18 cellular contexts compared by ENCODE assay signal in genomic region chr12:13504736-13505135, GRCh38.
DNase-seq lines count a peak whose midpoint lies in the region; ATAC-seq, FAIRE-seq and TF ChIP-seq lines count a peak whose summit lies in the region.
"Had no signal": no experiment of that assay in that cellular context is flagged by ENCODE, and none has a peak within 500 bp of the region (broad histone marks: within the 10 kb centered on the region; RNA-seq: fewer than 3 reads in every experiment).

No MANE protein-coding gene starts in this region.

- H3K36me3 ChIP-seq in GM12878 (ENCODE audit: control insufficient read depth in 2 of 2, insufficient read depth in 2 of 2, low read length in 1 of 2) (no peaks in the 10 kb centered on the region), smooth muscle cell (ENCODE audit: low read depth) (no peaks in the 10 kb centered on the region)

- H3K27ac ChIP-seq in GM12878 (ENCODE audit: control insufficient read depth, insufficient read depth) = no peak overlapping the region
- peak overlapping the region; percentile 76 for H3K27ac ChIP-seq in smooth muscle cell (ENCODE audit: low read depth)
- H3K27ac ChIP-seq: GM23248, RWPE1 had no signal

- H2AFZ ChIP-seq in GM12878 (ENCODE audit: control insufficient read depth, low read depth, low read length) = no peak overlapping the region
- no peak overlapping the region for H2AFZ ChIP-seq in smooth muscle cell (ENCODE audit: low read depth)
- H2AFZ ChIP-seq: GM23248 had no signal

- POLR2A ChIA-PET in GM12878 (lab: Charles Lee) = no interaction called here

- no peaks in the 10 kb centered on the region for H3K27me3 Mint-ChIP-seq in natural killer cell treated with Interleukin-12 subunit alpha and Interleukin-12 subunit beta and Interleukin-15 and Interleukin-18, amount 100 ng/mL, for 72 hours

- H3K4me2 ChIP-seq in GM12878 (ENCODE audit: control insufficient read depth, insufficient read depth) = no peak overlapping the region
- peak overlapping the region; percentile 66 for H3K4me2 ChIP-seq in smooth muscle cell

- H3K27ac Mint-ChIP-seq in natural killer cell treated with Interleukin-12 subunit alpha and Interleukin-12 subunit beta and Interleukin-15 and Interleukin-18, amount 100 ng/mL, for 72 hours = no peak overlapping the region
- H3K27ac Mint-ChIP-seq: CD14-positive monocyte had no signal

- no TSS peak for BruUV-seq in GM12878 (replicated peaks; lab: Mats Ljungman, UMichigan)

- H3K27me3 ChIP-seq in GM12878 (replicated peaks in 1 of 2; ENCODE audit: control insufficient read depth in 2 of 2, insufficient read depth in 2 of 2, low read length in 1 of 2) (no peaks in the 10 kb centered on the region), smooth muscle cell (ENCODE audit: low read depth) (no peaks in the 10 kb centered on the region)

- H3K4me3 ChIP-seq in GM12878 = no peak overlapping the region
- H3K4me3 ChIP-seq in smooth muscle cell = no peak overlapping the region
- H3K4me3 ChIP-seq: GM23248 had no signal

- intact Hi-C loops in GM12878 (cut with micrococcal nuclease; ENCODE audit: unreplicated experiment) = no loop called here

- in situ Hi-C loops in GM12878 (cut with MboI) = no loop called here

- H3K36me3 Mint-ChIP-seq in natural killer cell treated with Interleukin-12 subunit alpha and Interleukin-12 subunit beta and Interleukin-15 and Interleukin-18, amount 100 ng/mL, for 72 hours = no peaks in the 10 kb centered on the region
- H3K36me3 Mint-ChIP-seq: CD14-positive monocyte had no signal

- TF ChIP-seq CTCF in GM12878 (IDR thresholded peaks at IDR 0.05 in 2 of 3, conservative IDR thresholded peaks at IDR 0.05 in 1 of 3; ENCODE audit: control insufficient read depth in 2 of 3, extremely low read depth in 1 of 3, insufficient read depth in 1 of 3, low read depth in 3 of 3, low read length in 3 of 3) (no peak), smooth muscle cell (IDR thresholded peaks at IDR 0.05; ENCODE audit: borderline replicate concordance, insufficient read depth, poor library complexity, severe bottlenecking) (no peak)

- ATAC-seq in GM18520 (IDR thresholded peaks at IDR 0.05; ENCODE audit: unreplicated experiment) = peak; percentile 13
- peak; percentile 58 for ATAC-seq in GM12878
- no peak for ATAC-seq in GM19035 (IDR thresholded peaks at IDR 0.05; ENCODE audit: unreplicated experiment)
- no peak for ATAC-seq in natural killer cell treated with Interleukin-12 subunit alpha and Interleukin-12 subunit beta and Interleukin-15 and Interleukin-18, amount 100 ng/mL, for 72 hours

- H3F3A ChIP-seq in smooth muscle cell (ENCODE audit: low read depth) = peaks cover 16% of the 10 kb centered on the region

- H3K9me3 Mint-ChIP-seq in natural killer cell treated with Interleukin-12 subunit alpha and Interleukin-12 subunit beta and Interleukin-15 and Interleukin-18, amount 100 ng/mL, for 72 hours = no peaks in the 10 kb centered on the region
- H3K9me3 Mint-ChIP-seq: CD14-positive monocyte had no signal

- no peaks in the 10 kb centered on the region for H3K9me3 ChIP-seq in GM12878 (replicated peaks; ENCODE audit: control insufficient read depth, insufficient read depth, low read length)
- H3K9me3 ChIP-seq in smooth muscle cell (replicated peaks; ENCODE audit: low read depth) = no peaks in the 10 kb centered on the region

- no peak for TF ChIP-seq POLR2A in GM12878 (IDR thresholded peaks at IDR 0.05; ENCODE audit: low read depth, low read length)

- WGBS in GM12878 (ENCODE audit: insufficient coverage, insufficient replicate concordance, low lambda C conversion rate, missing lambda C conversion rate) = 22% methylated on average over 5 of the region's 5 CpGs
- 72% methylated on average over 5 of the region's 5 CpGs for WGBS in smooth muscle cell (ENCODE audit: low lambda C conversion rate)

- no peak overlapping the region for H3K4me3 Mint-ChIP-seq in natural killer cell treated with Interleukin-12 subunit alpha and Interleukin-12 subunit beta and Interleukin-15 and Interleukin-18, amount 100 ng/mL, for 72 hours
- H3K4me3 Mint-ChIP-seq: CD14-positive monocyte had no signal

- no peak for TF ChIP-seq RAD21 in GM12878 (IDR thresholded peaks at IDR 0.05; ENCODE audit: insufficient read depth, low read depth, low read length)

- H3K4me1 ChIP-seq in GM12878 (ENCODE audit: control insufficient read depth, insufficient read depth, low read length) = no peaks in the 10 kb centered on the region
- peaks cover 19% of the 10 kb centered on the region for H3K4me1 ChIP-seq in smooth muscle cell (ENCODE audit: low read depth)

- TF ChIP-seq EP300 in GM12878 (IDR thresholded peaks at IDR 0.05; ENCODE audit: borderline replicate concordance in 1 of 2, control insufficient read depth in 1 of 2, low read depth in 2 of 2, low read length in 2 of 2) = no peak

- RAD21 ChIA-PET in GM12878 (lab: Charles Lee; ENCODE audit: unreplicated experiment) = interaction anchor here (1.1 to 1.7 kb wide), 2 partner anchors 31 to 156 kb away, joined by 4 to 6 read pairs; no protein-coding TSS in a partner anchor

- H3K4me1 Mint-ChIP-seq in natural killer cell treated with Interleukin-12 subunit alpha and Interleukin-12 subunit beta and Interleukin-15 and Interleukin-18, amount 100 ng/mL, for 72 hours (ENCODE audit: low read depth in 2 of 2) = no peaks in the 10 kb centered on the region
- H3K4me1 Mint-ChIP-seq: CD14-positive monocyte had no signal

- no peaks in the 10 kb centered on the region for H4K20me1 ChIP-seq in GM12878 (ENCODE audit: control insufficient read depth, insufficient read depth)
- H4K20me1 ChIP-seq in smooth muscle cell (ENCODE audit: low read depth) = no peaks in the 10 kb centered on the region

- DNase-seq in GM12878 (ENCODE audit: low read depth, low spot score) (no peak), islet precursor cell (peak; percentile 59), smooth muscle cell (lab: John Stamatoyannopoulos, UW; ENCODE audit: unreplicated experiment) (no peak), NCI-H2107 treated with DMSO at 0.1 percent for 48 hours (lab: John Stamatoyannopoulos, UW; ENCODE audit: unreplicated experiment) (no peak)
- DNase-seq in natural killer cell treated with Interleukin-12 subunit alpha and Interleukin-12 subunit beta and Interleukin-15 and Interleukin-18, amount 100 ng/mL, for 72 hours (ENCODE audit: low spot score) = no peak
- DNase-seq: COR-L47, EL, IMR-90, Kasumi-1, NCI-H1105 treated with DMSO at 0.1 percent for 48 hours, NCI-H1694 treated with DMSO at 0.1 percent for 48 hours, NCI-H2171 treated with DMSO at 0.1 percent for 48 hours, NCI-H446 treated with DMSO at 0.1 percent for 48 hours had no signal

- no peak overlapping the region for H3K9ac ChIP-seq in GM12878 (ENCODE audit: control insufficient read depth, insufficient read depth, low read length)
- no peak overlapping the region for H3K9ac ChIP-seq in smooth muscle cell (ENCODE audit: low read depth)
- H3K9ac ChIP-seq: GM23248 had no signal

- CTCF ChIA-PET in GM12878 (lab: Yijun Ruan, JAX) = interaction anchor here (0.6 to 1.7 kb wide), 4 partner anchors 18 to 932 kb away, joined by 3 to 8 read pairs (median 6); no protein-coding TSS in a partner anchor

- FAIRE-seq in GM12878 (lab: Jason Lieb, UNC) = no peak

- H3K79me2 ChIP-seq in GM12878 (ENCODE audit: control insufficient read depth, insufficient read depth, low read length) (no peaks in the 10 kb centered on the region), smooth muscle cell (ENCODE audit: low read depth) (no peaks in the 10 kb centered on the region)

- SMC1A ChIA-PET in GM12878 (lab: Charles Lee; ENCODE audit: uncharacterized antibody, unreplicated experiment) = interaction anchor here (0.8 to 1.5 kb wide), 4 partner anchors 10 to 31 kb away, joined by 3 to 4 read pairs (median 4); no protein-coding TSS in a partner anchor

TF ChIP-seq in GM12878, 131 proteins besides CTCF, POLR2A, EP300 and RAD21 (continues in another document):
- no peak for TF ChIP-seq FOXK2 (IDR thresholded peaks at IDR 0.05)
- no peak for TF ChIP-seq SMAD5 (IDR thresholded peaks at IDR 0.05; ENCODE audit: low read depth)
- no peak for TF ChIP-seq NFIC (IDR thresholded peaks at IDR 0.05; ENCODE audit: low read depth, low read length)
- no peak for TF ChIP-seq MEF2B (IDR thresholded peaks at IDR 0.05; ENCODE audit: partially characterized antibody, poor library complexity, severe bottlenecking)
- TF ChIP-seq, protein P1, sequence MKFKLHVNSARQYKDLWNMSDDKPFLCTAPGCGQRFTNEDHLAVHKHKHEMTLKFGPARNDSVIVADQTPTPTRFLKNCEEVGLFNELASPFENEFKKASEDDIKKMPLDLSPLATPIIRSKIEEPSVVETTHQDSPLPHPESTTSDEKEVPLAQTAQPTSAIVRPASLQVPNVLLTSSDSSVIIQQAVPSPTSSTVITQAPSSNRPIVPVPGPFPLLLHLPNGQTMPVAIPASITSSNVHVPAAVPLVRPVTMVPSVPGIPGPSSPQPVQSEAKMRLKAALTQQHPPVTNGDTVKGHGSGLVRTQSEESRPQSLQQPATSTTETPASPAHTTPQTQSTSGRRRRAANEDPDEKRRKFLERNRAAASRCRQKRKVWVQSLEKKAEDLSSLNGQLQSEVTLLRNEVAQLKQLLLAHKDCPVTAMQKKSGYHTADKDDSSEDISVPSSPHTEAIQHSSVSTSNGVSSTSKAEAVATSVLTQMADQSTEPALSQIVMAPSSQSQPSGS (IDR thresholded peaks at IDR 0.05; ENCODE audit: low read length) = no peak
- TF ChIP-seq HDAC2 (IDR thresholded peaks at IDR 0.05) = no peak
- no peak for TF ChIP-seq JUNB (IDR thresholded peaks at IDR 0.05)
- no peak for TF ChIP-seq SMARCA5 (IDR thresholded peaks at IDR 0.05)

Comparison
In these comparisons a context has a peak if more than half of its experiments do, and no peak if none do; other contexts are left out.
1. ATAC-seq: peak in GM18520 (single experiment) and GM12878 (single experiment); none in GM19035 (single experiment) and natural killer cell treated with Interleukin-12 subunit alpha and Interleukin-12 subunit beta and Interleukin-15 and Interleukin-18, amount 100 ng/mL, for 72 hours (0 of 2).